Comparison of ENCODE assay signal across 9 cellular contexts in the genomic region with DNA sequence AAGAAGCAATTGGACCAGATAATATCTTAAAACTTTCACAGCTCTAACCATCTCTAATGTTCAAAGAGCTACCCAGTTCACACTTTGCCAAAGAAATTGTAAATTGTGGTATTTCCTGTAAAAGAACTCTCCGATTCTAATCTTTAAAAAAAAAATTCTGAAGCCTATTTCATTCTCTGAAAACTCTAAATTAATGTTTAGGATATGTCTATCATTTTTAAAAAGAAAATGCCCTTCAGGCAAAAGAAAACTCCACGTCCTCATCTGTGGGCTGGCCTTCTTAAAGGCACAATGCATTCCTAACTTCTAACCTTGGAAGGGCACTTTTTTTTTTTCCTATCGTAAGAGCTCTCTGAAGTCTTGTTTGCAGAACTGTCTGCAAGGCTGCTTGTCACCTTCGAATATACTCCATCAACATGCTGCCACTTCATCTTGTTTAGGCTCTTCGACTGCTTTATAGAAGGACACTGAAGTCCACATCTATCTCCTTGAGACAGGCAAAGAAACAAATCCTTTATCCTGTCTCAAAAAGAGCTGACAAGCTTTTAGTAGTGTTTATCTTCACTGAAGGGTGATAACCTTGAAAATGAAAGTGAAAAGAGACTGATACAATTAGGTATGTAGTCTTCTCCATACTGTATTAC.
DNase-seq lines count a peak whose midpoint lies in the region; ATAC-seq and TF ChIP-seq lines count a peak whose summit lies in the region.
"Had no signal": no experiment of that assay in that cellular context is flagged by ENCODE, and none has a peak within 500 bp of the region (broad histone marks: within the 10 kb centered on the region; RNA-seq: fewer than 3 reads in every experiment).

No MANE protein-coding gene starts in this region.

- H3K36me3 Mint-ChIP-seq in activated T-cell treated with anti-CD3 and anti-CD28 coated beads, Interleukin-2, amount 50 U/mL, for 4 hours (ENCODE audit: insufficient read depth), result no peaks in the 10 kb centered on the region
- peaks cover 33% of the 10 kb centered on the region for H3K36me3 Mint-ChIP-seq in T-helper 2 cell treated with Interferon-gamma antibody and Interleukin-4, amounts not matched to agents 5 μg/mL and 100 μg/mL, for 36 hours (ENCODE audit: low read depth)
- H3K36me3 Mint-ChIP-seq: brain had no signal

- ATAC-seq in activated T-cell treated with anti-CD3 and anti-CD28 coated beads, Interleukin-2, amount 50 U/mL, for 4 hours, result peak; percentile 15 to 23
- ATAC-seq in HG03064 (IDR thresholded peaks at IDR 0.05; ENCODE audit: low read depth, unreplicated experiment), result peak; percentile 40

- peaks cover 7% of the 10 kb centered on the region for H3K9me3 Mint-ChIP-seq in activated T-cell treated with anti-CD3 and anti-CD28 coated beads, Interleukin-2, amount 50 U/mL, for 4 hours
- H3K9me3 Mint-ChIP-seq in T-helper 2 cell treated with Interferon-gamma antibody and Interleukin-4, amounts not matched to agents 5 μg/mL and 100 μg/mL, for 36 hours, result peaks cover 19% of the 10 kb centered on the region

- DNase-seq in activated T-cell treated with anti-CD3 and anti-CD28 coated beads, Interleukin-2, amount 50 U/mL, for 4 hours, result no peak
- DNase-seq in activated T-cell treated with anti-CD3 and anti-CD28 coated beads, Interleukin-2, amount 50 U/mL, for 1 hour, result no peak
- DNase-seq in T-helper 2 cell treated with Interferon-gamma antibody and Interleukin-4, amounts not matched to agents 5 μg/mL and 100 μg/mL, for 36 hours (ENCODE audit: low spot score), result peak; percentile 30
- peak; percentile 40 for DNase-seq in kidney glomerular epithelial cell (lab: John Stamatoyannopoulos, UW)
- no peak for DNase-seq in RKO (ENCODE audit: low spot score)
- DNase-seq in GM13976 (ENCODE audit: low spot score), result no peak
- DNase-seq in activated gamma-delta T cell treated with Interleukin-2 at 50 U/mL for 16 hours, result no peak

- peaks cover 71% of the 10 kb centered on the region for H3K4me1 Mint-ChIP-seq in activated T-cell treated with anti-CD3 and anti-CD28 coated beads, Interleukin-2, amount 50 U/mL, for 4 hours (ENCODE audit: low read depth)
- peaks cover 68% of the 10 kb centered on the region for H3K4me1 Mint-ChIP-seq in T-helper 2 cell treated with Interferon-gamma antibody and Interleukin-4, amounts not matched to agents 5 μg/mL and 100 μg/mL, for 36 hours (ENCODE audit: low read depth)

- no peak for TF ChIP-seq CTCF in GM13976 (IDR thresholded peaks at IDR 0.05; ENCODE audit: borderline replicate concordance, control extremely low read depth, extremely low read depth, insufficient read depth, missing control alignments)

- H3K27me3 Mint-ChIP-seq in activated T-cell treated with anti-CD3 and anti-CD28 coated beads, Interleukin-2, amount 50 U/mL, for 4 hours (ENCODE audit: low read depth), result no peaks in the 10 kb centered on the region
- no peaks in the 10 kb centered on the region for H3K27me3 Mint-ChIP-seq in T-helper 2 cell treated with Interferon-gamma antibody and Interleukin-4, amounts not matched to agents 5 μg/mL and 100 μg/mL, for 36 hours (ENCODE audit: low read depth)
- H3K27me3 Mint-ChIP-seq: brain had no signal

- H3K4me3 Mint-ChIP-seq in activated T-cell treated with anti-CD3 and anti-CD28 coated beads, Interleukin-2, amount 50 U/mL, for 4 hours, result peak overlapping the region; percentile 70
- H3K4me3 Mint-ChIP-seq in T-helper 2 cell treated with Interferon-gamma antibody and Interleukin-4, amounts not matched to agents 5 μg/mL and 100 μg/mL, for 36 hours, result peak overlapping the region; percentile 89

- in situ Hi-C loops in GM13976 (cut with MboI; ENCODE audit: low sequenced_read_pairs, unreplicated experiment), result no loop called here

- peak overlapping the region; percentile 96 for H3K27ac Mint-ChIP-seq in T-helper 2 cell treated with Interferon-gamma antibody and Interleukin-4, amounts not matched to agents 5 μg/mL and 100 μg/mL, for 36 hours

Comparison
In these comparisons a context has a peak if more than half of its experiments do, and no peak if none do; other contexts are left out.
1. DNase-seq: peak in T-helper 2 cell treated with Interferon-gamma antibody and Interleukin-4, amounts not matched to agents 5 μg/mL and 100 μg/mL, for 36 hours (single experiment) and kidney glomerular epithelial cell (single experiment); none in activated T-cell treated with anti-CD3 and anti-CD28 coated beads, Interleukin-2, amount 50 U/mL, for 4 hours (single experiment), activated T-cell treated with anti-CD3 and anti-CD28 coated beads, Interleukin-2, amount 50 U/mL, for 1 hour (single experiment), RKO (single experiment), GM13976 (single experiment) and activated gamma-delta T cell treated with Interleukin-2 at 50 U/mL for 16 hours (single experiment).